Comparison of ENCODE assay signal across 9 cellular contexts in genomic region chr16:29626778-29627331, GRCh38. TPM values are rescaled to one million over a fixed set of nuclear protein-coding genes. Genes with fewer than 3 reads are reported as not detected.
DNase-seq lines count a peak whose midpoint lies in the region; ATAC-seq and TF ChIP-seq lines count a peak whose summit lies in the region.
"Not testable (repeated sequence)": the region's sequence is repeated elsewhere in the genome, so short reads cannot be mapped to it uniquely, and the experiment has no call there.
"Had no signal": no experiment of that assay in that cellular context is flagged by ENCODE, and none has a peak within 500 bp of the region (broad histone marks: within the 10 kb centered on the region; RNA-seq: fewer than 3 reads in every experiment).

No MANE protein-coding gene starts in this region.

- not testable (repeated sequence) for H3K4me3 ChIP-seq in CD8-positive, alpha-beta memory T cell (ENCODE audit: low read length)

- H3K27me3 Mint-ChIP-seq in CD8-positive, alpha-beta memory T cell; T-helper 2 cell treated with Interferon-gamma antibody and Interleukin-4, amounts not matched to agents 5 μg/mL and 100 μg/mL, for 36 hours (ENCODE audit: low read depth); dendritic cell treated with granulocyte-macrophage colony-stimulating factor and Interleukin-4, amounts not matched to agents 40 ng/mL and 50 ng/mL, for 4 days; neural crest cell (ENCODE audit: low read depth): not testable (repeated sequence)

- H3K4me1 Mint-ChIP-seq in CD8-positive, alpha-beta memory T cell: peaks cover 11 to 21% (median 13%) of the 10 kb centered on the region in 3 donors
- peaks cover 11% of the 10 kb centered on the region for H3K4me1 Mint-ChIP-seq in T-helper 2 cell treated with Interferon-gamma antibody and Interleukin-4, amounts not matched to agents 5 μg/mL and 100 μg/mL, for 36 hours (ENCODE audit: low read depth)
- peaks cover 28% of the 10 kb centered on the region for H3K4me1 Mint-ChIP-seq in dendritic cell treated with granulocyte-macrophage colony-stimulating factor and Interleukin-4, amounts not matched to agents 40 ng/mL and 50 ng/mL, for 4 days (ENCODE audit: low read depth)
- not testable (repeated sequence) for H3K4me1 Mint-ChIP-seq in neural crest cell

- H3K4me1 ChIP-seq in CD8-positive, alpha-beta memory T cell (ENCODE audit: insufficient read depth, low read length): not testable (repeated sequence)

- peak overlapping the region; percentile 49 to 80 (median 72) for H3K4me3 Mint-ChIP-seq in CD8-positive, alpha-beta memory T cell
- peak overlapping the region; percentile 76 for H3K4me3 Mint-ChIP-seq in T-helper 2 cell treated with Interferon-gamma antibody and Interleukin-4, amounts not matched to agents 5 μg/mL and 100 μg/mL, for 36 hours
- peak overlapping the region; percentile 58 for H3K4me3 Mint-ChIP-seq in dendritic cell treated with granulocyte-macrophage colony-stimulating factor and Interleukin-4, amounts not matched to agents 40 ng/mL and 50 ng/mL, for 4 days
- H3K4me3 Mint-ChIP-seq in neural crest cell: not testable (repeated sequence)

- ATAC-seq in GM19468 (IDR thresholded peaks at IDR 0.05; ENCODE audit: extremely low read depth, unreplicated experiment): peak; percentile 54
- peak; percentile 44 for ATAC-seq in HG03108 (IDR thresholded peaks at IDR 0.05; ENCODE audit: unreplicated experiment)

- not testable (repeated sequence) for H3K36me3 Mint-ChIP-seq in CD8-positive, alpha-beta memory T cell; T-helper 2 cell treated with Interferon-gamma antibody and Interleukin-4, amounts not matched to agents 5 μg/mL and 100 μg/mL, for 36 hours (ENCODE audit: low read depth); dendritic cell treated with granulocyte-macrophage colony-stimulating factor and Interleukin-4, amounts not matched to agents 40 ng/mL and 50 ng/mL, for 4 days (ENCODE audit: low read depth); neural crest cell (ENCODE audit: low read depth)

- POLR2A ChIA-PET in CD8-positive, alpha-beta memory T cell (lab: Charles Lee): interaction anchor here (0.7 kb wide), 1 partner anchor 32 kb away, joined by 7 read pairs; no protein-coding TSS in a partner anchor

- not testable (repeated sequence) for H3K9me3 Mint-ChIP-seq in CD8-positive, alpha-beta memory T cell; T-helper 2 cell treated with Interferon-gamma antibody and Interleukin-4, amounts not matched to agents 5 μg/mL and 100 μg/mL, for 36 hours; dendritic cell treated with granulocyte-macrophage colony-stimulating factor and Interleukin-4, amounts not matched to agents 40 ng/mL and 50 ng/mL, for 4 days; neural crest cell

- intact Hi-C loops in dendritic cell treated with granulocyte-macrophage colony-stimulating factor and Interleukin-4, amounts not matched to agents 40 ng/mL and 50 ng/mL, for 4 days (cut with micrococcal nuclease): not testable (repeated sequence)

- not testable (repeated sequence) for H3K36me3 ChIP-seq in CD8-positive, alpha-beta memory T cell (ENCODE audit: insufficient read depth, low read length)

- peak; percentile 45 to 88 (median 53) for DNase-seq in CD8-positive, alpha-beta memory T cell
- DNase-seq in T-helper 2 cell treated with Interferon-gamma antibody and Interleukin-4, amounts not matched to agents 5 μg/mL and 100 μg/mL, for 36 hours (ENCODE audit: low spot score): peak; percentile 82
- DNase-seq in activated T-cell treated with anti-CD3 and anti-CD28 coated beads for 4 hours: peak; percentile 43
- not testable (repeated sequence) for DNase-seq in neural crest cell (ENCODE audit: low read depth, low spot score)
- peak; percentile 40 for DNase-seq in stimulated activated CD8-positive, alpha-beta memory T cell treated with anti-CD3 and anti-CD28 coated beads, Interleukin-4, amount 100 ng/mL, for 24 hours (ENCODE audit: low read depth)

- not testable (repeated sequence) for H3K9me3 ChIP-seq in CD8-positive, alpha-beta memory T cell (ENCODE audit: low read length)

- not testable (repeated sequence) for H3K27me3 ChIP-seq in CD8-positive, alpha-beta memory T cell (ENCODE audit: insufficient read depth, low read length, poor library complexity, severe bottlenecking)

- not testable (repeated sequence) for TF ChIP-seq CTCF in neural crest cell (conservative IDR thresholded peaks at IDR 0.05)

- CTCF ChIA-PET in CD8-positive, alpha-beta memory T cell (lab: Charles Lee): not testable (repeated sequence)

- H3K27ac Mint-ChIP-seq in CD8-positive, alpha-beta memory T cell: peak overlapping the region; percentile 91 to 100 (median 96)
- peak overlapping the region; percentile 90 for H3K27ac Mint-ChIP-seq in T-helper 2 cell treated with Interferon-gamma antibody and Interleukin-4, amounts not matched to agents 5 μg/mL and 100 μg/mL, for 36 hours
- H3K27ac Mint-ChIP-seq in dendritic cell treated with granulocyte-macrophage colony-stimulating factor and Interleukin-4, amounts not matched to agents 40 ng/mL and 50 ng/mL, for 4 days: peak overlapping the region; percentile 82
- H3K27ac Mint-ChIP-seq in neural crest cell (ENCODE audit: unreplicated experiment): peak overlapping the region; percentile 35

- not testable (repeated sequence) for H3K27ac ChIP-seq in CD8-positive, alpha-beta memory T cell (ENCODE audit: low read depth, low read length)

RNA-seq across cellular contexts. Expression of gene SPN, which starts 36.2 kb away (rescaled TPM):
- total RNA-seq in CD8-positive, alpha-beta memory T cell: 100 to 1,000 TPM; 136 to 144 TPM
- 255 TPM for polyA plus RNA-seq in CD8-positive, alpha-beta memory T cell
- 0.07 and 0.16 TPM in 2 replicates for total RNA-seq in neural crest cell
- total RNA-seq: fibroblast of lung had no signal

RNA-seq across cellular contexts. Expression of gene QPRT, which starts 52.1 kb away (rescaled TPM):
- 1 to 10 TPM; 3.0 to 3.5 TPM for total RNA-seq in CD8-positive, alpha-beta memory T cell
- polyA plus RNA-seq in CD8-positive, alpha-beta memory T cell: 0.74 TPM
- 77.3 and 79.5 TPM in 2 replicates for total RNA-seq in neural crest cell

Comparison
In these comparisons a context has a peak if more than half of its experiments do, and no peak if none do; other contexts are left out.
1. H3K27ac Mint-ChIP-seq: peak in every context shown above with its lines; median percentile 96 in CD8-positive, alpha-beta memory T cell; 90 in T-helper 2 cell treated with Interferon-gamma antibody and Interleukin-4, amounts not matched to agents 5 μg/mL and 100 μg/mL, for 36 hours; 82 in dendritic cell treated with granulocyte-macrophage colony-stimulating factor and Interleukin-4, amounts not matched to agents 40 ng/mL and 50 ng/mL, for 4 days; 35 in neural crest cell.
2. RNA of gene SPN, which starts 36.2 kb away (total RNA-seq): 136 to 144 TPM in CD8-positive, alpha-beta memory T cell; 0.07 to 0.16 TPM in neural crest cell; every median in the first group is over 100 times any median in the second.
3. RNA of gene QPRT, which starts 52.1 kb away (total RNA-seq): 77.3 to 79.5 TPM in neural crest cell; 3.0 to 3.5 TPM in CD8-positive, alpha-beta memory T cell; every median in the first group is over 10 times any median in the second.